In genomic region chr19:1251503-1252220, GRCh38 we compare ENCODE assay signal across 6 cellular contexts. TPM values are rescaled to one million over a fixed set of nuclear protein-coding genes. Genes with fewer than 3 reads are reported as not detected.
DNase-seq lines count a peak whose midpoint lies in the region; ATAC-seq and TF ChIP-seq lines count a peak whose summit lies in the region.

No MANE protein-coding gene starts in this region.

- ATAC-seq in right lobe of liver (peak in 2 of 4 donors; percentile 0), HG03460 (IDR thresholded peaks at IDR 0.05; ENCODE audit: unreplicated experiment) (no peak)

- H3K4me1 ChIP-seq in right lobe of liver = peaks cover 0 to 59% (median 23%) of the 10 kb centered on the region in 4 donors

- no peak for TF ChIP-seq POLR2A in right lobe of liver (IDR thresholded peaks at IDR 0.05)

- 8% methylated on average over 5 of the region's 31 CpGs for WGBS in right lobe of liver (ENCODE audit: insufficient coverage, low coverage, low lambda C conversion rate, missing lambda C conversion rate)

- H3K27me3 ChIP-seq in right lobe of liver = no peaks in the 10 kb centered on the region

- H3K27ac ChIP-seq in right lobe of liver = peak overlapping the region; percentile 76 to 97 (median 94)

- TF ChIP-seq CTCF in right lobe of liver (IDR thresholded peaks at IDR 0.05) = no peak

- no peaks in the 10 kb centered on the region for H3K9me3 ChIP-seq in right lobe of liver

- H3K36me3 ChIP-seq in right lobe of liver = peaks cover 17 to 37% (median 26%) of the 10 kb centered on the region in 4 donors

- peak; percentile 63 for DNase-seq in DMS 273 (lab: John Stamatoyannopoulos, UW; ENCODE audit: unreplicated experiment)
- no peak for DNase-seq in DMS 273 treated with DMSO at 0.1 percent for 48 hours (lab: John Stamatoyannopoulos, UW)
- peak; percentile 61 for DNase-seq in activated effector memory CD4-positive, alpha-beta T cell treated with Interleukin-2 at 50 U/mL for 16 hours
- DNase-seq in right lobe of liver = peak in 1 of 3 donors; percentile 89
- DNase-seq in NCI-H2029 treated with DMSO at 0.1 percent for 48 hours (lab: John Stamatoyannopoulos, UW) = no peak

- peak overlapping the region; percentile 74 to 92 (median 86) for H3K4me3 ChIP-seq in right lobe of liver

- intact Hi-C loops in right lobe of liver (cut with DNase I) = no loop called here

RNA-seq across cellular contexts. Expression of gene MIDN, which starts 3.3 kb away (rescaled TPM):
- total RNA-seq in right lobe of liver = 10 to 100 TPM; 22.3 to 55.1 (median 29.3) TPM

RNA-seq across cellular contexts. Expression of gene ATP5F1D, which starts 10.1 kb away (rescaled TPM):
- 100 to 1,000 TPM in 5 of 6 experiments, 10 to 100 TPM in 1; 98.1 to 240 (median 137) TPM for total RNA-seq in right lobe of liver

RNA-seq across cellular contexts. Expression of gene CBARP, which starts 13.9 kb away (rescaled TPM):
- under 1 TPM; 0.15 to 0.62 (median 0.31) TPM for total RNA-seq in right lobe of liver

RNA-seq across cellular contexts. Expression of gene CIRBP, which starts 17.5 kb away (rescaled TPM):
- 100 to 1,000 TPM in 2 of 6 experiments, 10 to 100 TPM in 4; 69.2 to 111 (median 89.5) TPM for total RNA-seq in right lobe of liver

RNA-seq across cellular contexts. Expression of gene FAM174C, which starts 23.7 kb away (rescaled TPM):
- total RNA-seq in right lobe of liver = 100 to 1,000 TPM in 1 of 6 experiments, 10 to 100 TPM in 5; 34.0 to 103 (median 43.8) TPM

Comparison
In these comparisons a context has a peak if more than half of its experiments do, and no peak if none do; other contexts are left out.
1. DNase-seq: peak in DMS 273 (single experiment) and activated effector memory CD4-positive, alpha-beta T cell treated with Interleukin-2 at 50 U/mL for 16 hours (single experiment); none in DMS 273 treated with DMSO at 0.1 percent for 48 hours (single experiment) and NCI-H2029 treated with DMSO at 0.1 percent for 48 hours (single experiment).